In the genomic region with DNA sequence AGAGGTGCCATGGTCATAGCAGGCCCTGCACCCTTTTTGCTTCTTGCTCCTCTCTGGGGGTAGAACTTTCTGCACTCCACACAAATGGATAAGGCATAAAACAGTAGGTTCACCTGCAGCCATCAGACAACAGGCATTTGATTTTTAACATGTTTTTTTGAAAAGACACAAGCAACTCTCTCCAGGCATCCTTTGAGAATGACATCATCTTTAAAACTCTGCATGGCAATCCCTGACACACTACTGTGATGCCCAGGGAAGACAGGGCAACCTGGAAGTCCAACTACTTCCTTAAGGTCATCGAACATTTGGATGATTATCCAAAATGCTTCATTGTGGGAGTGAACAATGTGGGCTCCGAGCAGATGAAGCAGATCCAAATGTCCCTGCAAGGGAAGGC, we compare ENCODE assay signal across 38 cellular contexts.
"Had no signal": no experiment of that assay in that cellular context is flagged by ENCODE, and none has a peak within 500 bp of the region (broad histone marks: within the 10 kb centered on the region; RNA-seq: fewer than 3 reads in every experiment).

No MANE protein-coding gene starts in this region.

- H3K27ac Mint-ChIP-seq: activated naive CD4-positive, alpha-beta T cell treated with anti-CD3 and anti-CD28 coated beads for 36 hours; activated naive CD4-positive, alpha-beta T cell treated with anti-CD3 and anti-CD28 coated beads, Interleukin-2, amount 10 ng/mL, durations not matched to agents 7 days and 5 days; activated naive CD4-positive, alpha-beta T cell treated with anti-CD3 and anti-CD28 coated beads, Interleukin-2, amount 50 U/mL, for 24 hours; activated naive CD4-positive, alpha-beta T cell treated with anti-CD3 and anti-CD28 coated beads, Interleukin-2, amount 50 U/mL, for 72 hours; activated naive CD8-positive, alpha-beta T cell; activated naive CD8-positive, alpha-beta T cell treated with anti-CD3 and anti-CD28 coated beads for 36 hours; activated naive CD8-positive, alpha-beta T cell treated with anti-CD3 and anti-CD28 coated beads, Interleukin-2, amount 10 ng/mL, durations not matched to agents 7 days and 5 days; activated naive CD8-positive, alpha-beta T cell treated with anti-CD3 and anti-CD28 coated beads, Interleukin-2, amount 50 U/mL, for 24 hours; activated T-cell treated with anti-CD3 and anti-CD28 coated beads, Interleukin-2, amount 50 U/mL, for 24 hours; activated T-helper 1 cell treated with anti-CD3 and anti-CD28 coated beads, Interleukin-12 subunit alpha, Interleukin-12 subunit beta, Interleukin-2, Interleukin-4 antibody, amounts not matched to agents 30 ng/mL and 10 ng/mL and 1 ng/mL, durations not matched to agents 14 hours and 24 hours and 36 hours; activated T-helper 17 cell treated with anti-CD3 and anti-CD28 coated beads, Interleukin-2, amount 50 U/mL, for 72 hours; activated T-helper 2 cell treated with anti-CD3 and anti-CD28 coated beads, Interferon-gamma antibody, Interleukin-2, Interleukin-4, amounts not matched to agents 10 μg/mL and 5 μg/mL and 100 μg/mL, durations not matched to agents 14 hours and 24 hours and 36 hours; brain had no signal

- DNase-seq: activated effector memory CD4-positive, alpha-beta T cell treated with anti-CD3 and anti-CD28 coated beads, Interleukin-2, amount 50 U/mL, for 16 hours; activated effector memory CD4-positive, alpha-beta T cell treated with Interleukin-2 at 50 U/mL for 16 hours; activated gamma-delta T cell; activated gamma-delta T cell treated with Interleukin-2 at 50 U/mL for 16 hours; activated naive CD4-positive, alpha-beta T cell; activated naive CD4-positive, alpha-beta T cell treated with anti-CD3 and anti-CD28 coated beads for 36 hours; activated naive CD4-positive, alpha-beta T cell treated with anti-CD3 and anti-CD28 coated beads, Interleukin-2, amount 10 ng/mL, durations not matched to agents 7 days and 5 days; activated naive CD4-positive, alpha-beta T cell treated with anti-CD3 and anti-CD28 coated beads, Interleukin-2, amount 50 U/mL, for 16 hours; activated naive CD4-positive, alpha-beta T cell treated with Interleukin-2 at 50 U/mL for 16 hours; activated naive CD8-positive, alpha-beta T cell treated with anti-CD3 and anti-CD28 coated beads for 36 hours; activated naive CD8-positive, alpha-beta T cell treated with anti-CD3 and anti-CD28 coated beads, Interleukin-2, amount 10 ng/mL, durations not matched to agents 7 days and 5 days; activated naive CD8-positive, alpha-beta T cell treated with anti-CD3 and anti-CD28 coated beads, Interleukin-2, amount 50 U/mL, for 24 hours; activated T-cell treated with anti-CD3 and anti-CD28 coated beads, Interleukin-2, amount 50 U/mL, for 1 hour; activated T-cell treated with anti-CD3 and anti-CD28 coated beads, Interleukin-2, amount 50 U/mL, for 24 hours; activated T-cell treated with anti-CD3 and anti-CD28 coated beads, Interleukin-2, amount 50 U/mL, for 4 hours; activated T-cell treated with anti-CD3 and anti-CD28 coated beads, Interleukin-2, amount 50 U/mL, for 48 hours; adrenal gland; amniotic stem cell; amygdala; anterior cingulate cortex; aorta; body of pancreas; brain microvascular endothelial cell; caudate nucleus; central memory CD4-positive, alpha-beta T cell; cerebellar nuclear complex had no signal

- ATAC-seq: activated naive CD4-positive, alpha-beta T cell treated with anti-CD3 and anti-CD28 coated beads, Interleukin-2, amount 50 U/mL, for 72 hours; activated naive CD8-positive, alpha-beta T cell treated with anti-CD3 and anti-CD28 coated beads, Interleukin-2, amount 50 U/mL, for 24 hours; activated T-cell treated with anti-CD3 and anti-CD28 coated beads, Interleukin-2, amount 50 U/mL, for 4 hours; activated T-helper 17 cell treated with anti-CD3 and anti-CD28 coated beads, Interleukin-2, amount 50 U/mL, for 72 hours; body of pancreas had no signal

- H3K4me1 ChIP-seq: adrenal gland, ascending aorta, body of pancreas, breast epithelium had no signal

- H3K4me1 Mint-ChIP-seq: activated naive CD4-positive, alpha-beta T cell treated with anti-CD3 and anti-CD28 coated beads, Interleukin-2, amount 10 ng/mL, durations not matched to agents 7 days and 5 days; activated naive CD4-positive, alpha-beta T cell treated with anti-CD3 and anti-CD28 coated beads, Interleukin-2, amount 50 U/mL, for 24 hours; activated naive CD8-positive, alpha-beta T cell treated with anti-CD3 and anti-CD28 coated beads for 36 hours; activated naive CD8-positive, alpha-beta T cell treated with anti-CD3 and anti-CD28 coated beads, Interleukin-2, amount 10 ng/mL, durations not matched to agents 7 days and 5 days; activated naive CD8-positive, alpha-beta T cell treated with anti-CD3 and anti-CD28 coated beads, Interleukin-2, amount 50 U/mL, for 24 hours; activated T-helper 17 cell treated with anti-CD3 and anti-CD28 coated beads, Interleukin-2, amount 50 U/mL, for 72 hours; central memory CD8-positive, alpha-beta T cell had no signal

- H3K36me3 Mint-ChIP-seq: activated naive CD4-positive, alpha-beta T cell treated with anti-CD3 and anti-CD28 coated beads, Interleukin-2, amount 10 ng/mL, durations not matched to agents 7 days and 5 days; activated naive CD4-positive, alpha-beta T cell treated with anti-CD3 and anti-CD28 coated beads, Interleukin-2, amount 50 U/mL, for 24 hours; activated naive CD4-positive, alpha-beta T cell treated with anti-CD3 and anti-CD28 coated beads, Interleukin-2, amount 50 U/mL, for 72 hours; activated naive CD8-positive, alpha-beta T cell; activated naive CD8-positive, alpha-beta T cell treated with anti-CD3 and anti-CD28 coated beads for 36 hours; activated naive CD8-positive, alpha-beta T cell treated with anti-CD3 and anti-CD28 coated beads, Interleukin-2, amount 10 ng/mL, durations not matched to agents 7 days and 5 days; brain had no signal

- H3K9me3 Mint-ChIP-seq: activated naive CD4-positive, alpha-beta T cell treated with anti-CD3 and anti-CD28 coated beads, Interleukin-2, amount 10 ng/mL, durations not matched to agents 7 days and 5 days; activated naive CD4-positive, alpha-beta T cell treated with anti-CD3 and anti-CD28 coated beads, Interleukin-2, amount 50 U/mL, for 24 hours; activated naive CD8-positive, alpha-beta T cell treated with anti-CD3 and anti-CD28 coated beads for 36 hours; activated naive CD8-positive, alpha-beta T cell treated with anti-CD3 and anti-CD28 coated beads, Interleukin-2, amount 10 ng/mL, durations not matched to agents 7 days and 5 days; activated naive CD8-positive, alpha-beta T cell treated with anti-CD3 and anti-CD28 coated beads, Interleukin-2, amount 50 U/mL, for 24 hours; activated T-cell treated with anti-CD3 and anti-CD28 coated beads, Interleukin-2, amount 50 U/mL, for 24 hours; activated T-cell treated with anti-CD3 and anti-CD28 coated beads, Interleukin-2, amount 50 U/mL, for 4 hours; activated T-helper 1 cell treated with anti-CD3 and anti-CD28 coated beads, Interleukin-12 subunit alpha, Interleukin-12 subunit beta, Interleukin-2, Interleukin-4 antibody, amounts not matched to agents 30 ng/mL and 10 ng/mL and 1 ng/mL, durations not matched to agents 14 hours and 24 hours and 36 hours; activated T-helper 2 cell treated with anti-CD3 and anti-CD28 coated beads, Interferon-gamma antibody, Interleukin-2, Interleukin-4, amounts not matched to agents 10 μg/mL and 5 μg/mL and 100 μg/mL, durations not matched to agents 14 hours and 24 hours and 36 hours; brain; central memory CD8-positive, alpha-beta T cell had no signal

- H3K27ac ChIP-seq: adrenal gland, ascending aorta, body of pancreas, brain microvascular endothelial cell, breast epithelium, cardiac muscle cell had no signal

- H3K4me3 Mint-ChIP-seq: activated naive CD4-positive, alpha-beta T cell treated with anti-CD3 and anti-CD28 coated beads for 36 hours; activated naive CD4-positive, alpha-beta T cell treated with anti-CD3 and anti-CD28 coated beads, Interleukin-2, amount 10 ng/mL, durations not matched to agents 7 days and 5 days; activated naive CD4-positive, alpha-beta T cell treated with anti-CD3 and anti-CD28 coated beads, Interleukin-2, amount 50 U/mL, for 24 hours; activated naive CD8-positive, alpha-beta T cell; activated naive CD8-positive, alpha-beta T cell treated with anti-CD3 and anti-CD28 coated beads for 36 hours; activated naive CD8-positive, alpha-beta T cell treated with anti-CD3 and anti-CD28 coated beads, Interleukin-2, amount 10 ng/mL, durations not matched to agents 7 days and 5 days; activated naive CD8-positive, alpha-beta T cell treated with anti-CD3 and anti-CD28 coated beads, Interleukin-2, amount 50 U/mL, for 24 hours; activated T-cell treated with anti-CD3 and anti-CD28 coated beads, Interleukin-2, amount 50 U/mL, for 24 hours; activated T-cell treated with anti-CD3 and anti-CD28 coated beads, Interleukin-2, amount 50 U/mL, for 4 hours; activated T-helper 1 cell treated with anti-CD3 and anti-CD28 coated beads, Interleukin-12 subunit alpha, Interleukin-12 subunit beta, Interleukin-2, Interleukin-4 antibody, amounts not matched to agents 30 ng/mL and 10 ng/mL and 1 ng/mL, durations not matched to agents 14 hours and 24 hours and 36 hours; activated T-helper 17 cell treated with anti-CD3 and anti-CD28 coated beads, Interleukin-2, amount 50 U/mL, for 72 hours; brain; central memory CD8-positive, alpha-beta T cell had no signal

- H3K9me3 ChIP-seq: adrenal gland, ascending aorta, body of pancreas, breast epithelium had no signal

- H3K27me3 Mint-ChIP-seq: brain had no signal

- FAIRE-seq: astrocyte had no signal

- H3K27me3 ChIP-seq: adrenal gland, ascending aorta, body of pancreas, brain microvascular endothelial cell, breast epithelium, cardiac muscle cell had no signal

- H3K4me3 ChIP-seq: adrenal gland, ascending aorta, body of pancreas, breast epithelium, cardiac muscle cell had no signal

- H3K36me3 ChIP-seq: adrenal gland, ascending aorta, brain microvascular endothelial cell, breast epithelium, cardiac muscle cell had no signal
